ENCODE assay signal across 14 cellular contexts in genomic region chr5:124210106-124210918, GRCh38.
DNase-seq lines count a peak whose midpoint lies in the region; ATAC-seq, FAIRE-seq and TF ChIP-seq lines count a peak whose summit lies in the region.
"Had no signal": no experiment of that assay in that cellular context is flagged by ENCODE, and none has a peak within 500 bp of the region (broad histone marks: within the 10 kb centered on the region; RNA-seq: fewer than 3 reads in every experiment).

No MANE protein-coding gene starts in this region.

- H3K9me3 Mint-ChIP-seq in activated B cell treated with CpG ODN at 0.5 μM for 24 hours = peaks cover 3% of the 10 kb centered on the region

- H3K4me3 Mint-ChIP-seq in activated B cell treated with CpG ODN at 0.5 μM for 24 hours = no peak overlapping the region

- FAIRE-seq in urothelium cell line (lab: Jason Lieb, UNC) = peak; percentile 20

- no peaks in the 10 kb centered on the region for H3K79me2 ChIP-seq in MM.1S (ENCODE audit: low read length)

- no peak for TF ChIP-seq CTCF in activated B cell treated with CpG ODN at 0.5 μM for 24 hours (IDR thresholded peaks at IDR 0.05)
- TF ChIP-seq CTCF in MM.1S (IDR thresholded peaks at IDR 0.05; ENCODE audit: low read length) = no peak
- no peak for TF ChIP-seq CTCF in WERI-Rb-1 (IDR thresholded peaks at IDR 0.05; ENCODE audit: low read depth, low read length)

- ATAC-seq in HG02763 (IDR thresholded peaks at IDR 0.05; ENCODE audit: unreplicated experiment) (peak; percentile 44), activated B cell treated with CpG ODN at 0.5 μM for 24 hours (ENCODE audit: low read depth) (peak; percentile 84)

- CTCF ChIA-PET in activated B cell treated with CpG ODN at 0.5 μM for 24 hours (lab: Charles Lee) = no interaction called here

- no peaks in the 10 kb centered on the region for H3K36me3 Mint-ChIP-seq in activated B cell treated with CpG ODN at 0.5 μM for 24 hours (ENCODE audit: low read depth)

- peak; percentile 29 for DNase-seq in DMS53 (lab: John Stamatoyannopoulos, UW)
- no peak for DNase-seq in DMS53 treated with DMSO at 0.1 percent for 48 hours (lab: John Stamatoyannopoulos, UW; ENCODE audit: unreplicated experiment)
- no peak for DNase-seq in activated B cell treated with CpG ODN at 0.5 μM for 24 hours
- DNase-seq in urothelium cell line (ENCODE audit: low spot score) = no peak
- no peak for DNase-seq in MM.1S
- DNase-seq in globus pallidus (ENCODE audit: low spot score) = no peak
- no peak for DNase-seq in WERI-Rb-1
- DNase-seq: H7, NCI-H2171, NCI-H82, Peyer's patch had no signal

- H4K20me1 ChIP-seq in MM.1S (ENCODE audit: insufficient read depth, low read length) = no peaks in the 10 kb centered on the region
- H4K20me1 ChIP-seq: BLaER1 treated with 17β-estradiol and CSF1 and Interleukin-3, amounts not matched to agents 10 nM and 100 nM had no signal

- H3K27me3 ChIP-seq in MM.1S (replicated peaks; ENCODE audit: insufficient read depth, low read length) = no peaks in the 10 kb centered on the region
- no peaks in the 10 kb centered on the region for H3K27me3 ChIP-seq in WERI-Rb-1 (ENCODE audit: insufficient read depth, low read depth, severe bottlenecking)
- H3K27me3 ChIP-seq: BLaER1 treated with 17β-estradiol and CSF1 and Interleukin-3, amounts not matched to agents 10 nM and 100 nM; Peyer's patch had no signal

- intact Hi-C loops in activated B cell treated with CpG ODN at 0.5 μM for 24 hours (cut with micrococcal nuclease) = no loop called here

- H3K27ac Mint-ChIP-seq in activated B cell treated with CpG ODN at 0.5 μM for 24 hours = no peak overlapping the region

- H3K9me3 ChIP-seq in MM.1S (replicated peaks; ENCODE audit: insufficient read depth, low read length) (no peaks in the 10 kb centered on the region), WERI-Rb-1 (ENCODE audit: severe bottlenecking) (no peaks in the 10 kb centered on the region)
- H3K9me3 ChIP-seq: Peyer's patch had no signal

- H2AFZ ChIP-seq in MM.1S (ENCODE audit: low read length) = no peak overlapping the region

- H3K27ac ChIP-seq in MM.1S (ENCODE audit: low read length) (no peak overlapping the region), WERI-Rb-1 (no peak overlapping the region)
- H3K27ac ChIP-seq: 22Rv1; BLaER1 treated with 17β-estradiol and CSF1 and Interleukin-3, amounts not matched to agents 10 nM and 100 nM; Peyer's patch had no signal

- no peaks in the 10 kb centered on the region for H3K36me3 ChIP-seq in MM.1S (replicated peaks; ENCODE audit: insufficient read depth, low read length)
- H3K36me3 ChIP-seq in WERI-Rb-1 = no peaks in the 10 kb centered on the region
- H3K36me3 ChIP-seq: BLaER1 treated with 17β-estradiol and CSF1 and Interleukin-3, amounts not matched to agents 10 nM and 100 nM; Peyer's patch had no signal

- no peaks in the 10 kb centered on the region for H3K27me3 Mint-ChIP-seq in activated B cell treated with CpG ODN at 0.5 μM for 24 hours

- H3K4me3 ChIP-seq in MM.1S (ENCODE audit: low read length) (no peak overlapping the region), WERI-Rb-1 (ENCODE audit: low read depth, low read length) (no peak overlapping the region)
- H3K4me3 ChIP-seq: BLaER1 treated with 17β-estradiol and CSF1 and Interleukin-3, amounts not matched to agents 10 nM and 100 nM; Peyer's patch had no signal

- H3F3A ChIP-seq in MM.1S (ENCODE audit: insufficient read depth, low read length) = no peaks in the 10 kb centered on the region

- no peaks in the 10 kb centered on the region for H3K9me2 ChIP-seq in MM.1S (replicated peaks; ENCODE audit: insufficient read depth, low read length)

- H3K4me1 ChIP-seq in MM.1S (ENCODE audit: low read length) = no peaks in the 10 kb centered on the region
- H3K4me1 ChIP-seq: Peyer's patch had no signal

- POLR2A ChIA-PET in activated B cell treated with CpG ODN at 0.5 μM for 24 hours (lab: Charles Lee) = interaction anchor here (0.5 to 0.6 kb wide), 2 partner anchors 17 to 63 kb away, joined by 3 read pairs; no protein-coding TSS in a partner anchor

- H3K9ac ChIP-seq in MM.1S (ENCODE audit: low read length) = no peak overlapping the region
- H3K9ac ChIP-seq: BLaER1 treated with 17β-estradiol and CSF1 and Interleukin-3, amounts not matched to agents 10 nM and 100 nM had no signal

- no peak overlapping the region for H3K4me2 ChIP-seq in MM.1S (ENCODE audit: low read depth, low read length)
- H3K4me2 ChIP-seq: BLaER1 treated with 17β-estradiol and CSF1 and Interleukin-3, amounts not matched to agents 10 nM and 100 nM had no signal

- peaks cover 19% of the 10 kb centered on the region for H3K4me1 Mint-ChIP-seq in activated B cell treated with CpG ODN at 0.5 μM for 24 hours
